8 cellular contexts compared by ENCODE assay signal in genomic region chr12:57088442-57089258, GRCh38.
A peak's percentile ranks its signal among the peaks of the same experiment; 100 is the strongest.
DNase-seq lines count a peak whose midpoint lies in the region; ATAC-seq and TF ChIP-seq lines count a peak whose summit lies in the region.

Gene NAB2, plus strand, starts transcription at chr12:57089114. Its CDS starts 158 bp downstream, at chr12:57089272.

- DNase-seq in NCI-H2196 (lab: John Stamatoyannopoulos, UW; ENCODE audit: unreplicated experiment) (peak; percentile 93), T47D (ENCODE audit: low read depth in 1 of 2, low spot score in 1 of 2) (peak; percentile 86 to 99), iPS-NIHi11 (ENCODE audit: low spot score) (peak; percentile 87)

- H3K4me3 ChIP-seq in ACC112 (ENCODE audit: low read depth, low read length) = peak within 1 kb of the TSS; percentile 91
- H3K4me3 ChIP-seq in skin epidermis = peak within 1 kb of the TSS; percentile 60 to 88 (median 81)

- H2AFZ ChIP-seq in ACC112 (ENCODE audit: low read length, unreplicated experiment) = peak within 1 kb of the TSS; percentile 3

- peak within 1 kb of the TSS; percentile 93 for H3K27ac ChIP-seq in ACC112 (ENCODE audit: low read depth, low read length)
- peak within 1 kb of the TSS; percentile 96 for H3K27ac ChIP-seq in VCaP
- H3K27ac ChIP-seq in skin epidermis = peak within 1 kb of the TSS; percentile 86 to 100 (median 99)

- H3K27me3 ChIP-seq in ACC112 (ENCODE audit: insufficient read depth, low read length) = no peaks in the 10 kb centered on the region

- ATAC-seq in GM18868 (IDR thresholded peaks at IDR 0.05; ENCODE audit: unreplicated experiment) (peak; percentile 52), HG03103 (IDR thresholded peaks at IDR 0.05; ENCODE audit: low read depth, unreplicated experiment) (peak; percentile 42)

- peaks cover 33% of the 10 kb centered on the region for H3K79me2 ChIP-seq in ACC112 (ENCODE audit: control insufficient read depth, insufficient read depth, low read length, unreplicated experiment)

- peaks cover 41% of the 10 kb centered on the region for H3K4me1 ChIP-seq in ACC112 (ENCODE audit: control insufficient read depth, insufficient read depth, low read length, unreplicated experiment)

- in situ Hi-C loops in T47D (cut with HindIII; ENCODE audit: low pct_unique_long_range_greater_than_20kb, low sequenced_read_pairs) = no loop called here

- TF ChIP-seq CTCF in VCaP (conservative IDR thresholded peaks at IDR 0.05) = no peak

- peaks cover 8% of the 10 kb centered on the region; the same call in 1 of the 2 replicates for H3K36me3 ChIP-seq in ACC112 (ENCODE audit: insufficient read depth, low read length)

Comparison
In these comparisons a context has a peak if more than half of its experiments do, and no peak if none do; other contexts are left out.
1. Peak in every context shown above with its lines: DNase-seq, ATAC-seq, H3K4me3 ChIP-seq and H3K27ac ChIP-seq.